ENCODE assay signal across 19 cellular contexts in genomic region chr5:10498350-10498749, GRCh38.
"Had no signal": no experiment of that assay in that cellular context is flagged by ENCODE, and none has a peak within 500 bp of the region (broad histone marks: within the 10 kb centered on the region; RNA-seq: fewer than 3 reads in every experiment).

No MANE protein-coding gene starts in this region.

- H3K27me3 Mint-ChIP-seq: stimulated activated naive CD8-positive, alpha-beta T cell treated with anti-CD3 and anti-CD28 coated beads, Interleukin-15, Interleukin-2, amounts not matched to agents 100 ng/mL and 50 ng/mL, for 24 hours; T-cell had no signal

- H3K27ac Mint-ChIP-seq: activated T-cell treated with anti-CD3 and anti-CD28 coated beads, Interleukin-2, amount 50 U/mL, for 72 hours; nephron; stimulated activated naive CD8-positive, alpha-beta T cell treated with anti-CD3 and anti-CD28 coated beads, Interleukin-15, Interleukin-2, amounts not matched to agents 100 ng/mL and 50 ng/mL, for 24 hours; T-cell had no signal

- ATAC-seq: activated T-cell treated with anti-CD3 and anti-CD28 coated beads, Interleukin-2, amount 50 U/mL, for 72 hours; left lung; T-cell had no signal

- H3K4me3 ChIP-seq: left lung, tibial nerve had no signal

- H3K36me3 ChIP-seq: left lung, tibial nerve had no signal

- H3K4me1 Mint-ChIP-seq: nephron, T-cell had no signal

- H3K4me1 ChIP-seq: left lung, tibial nerve had no signal

- DNase-seq: activated CD4-positive, CD25-positive, alpha-beta regulatory T cell treated with anti-CD3 and anti-CD28 coated beads, Interleukin-2, amount 50 U/mL, for 72 hours; activated CD8-positive, alpha-beta memory T cell treated with anti-CD3 and anti-CD28 coated beads for 24 hours; activated CD8-positive, alpha-beta memory T cell treated with anti-CD3 and anti-CD28 coated beads, Interleukin-2, amount 50 U/mL, for 48 hours; activated effector memory CD4-positive, alpha-beta T cell treated with anti-CD3 and anti-CD28 coated beads, Interleukin-2, amount 50 U/mL, for 16 hours; activated naive CD4-positive, alpha-beta T cell treated with anti-CD3 and anti-CD28 coated beads, Interleukin-2, amount 50 U/mL, for 16 hours; activated T-cell treated with anti-CD3 and anti-CD28 coated beads, Interleukin-2, amount 50 U/mL, for 72 hours; erythroblast; foreskin melanocyte; head of caudate nucleus; kidney; left lung; midbrain; occipital lobe; stimulated activated CD4-positive, alpha-beta T cell treated with anti-CD3 and anti-CD28 coated beads, Interleukin-2, amount 100 ng/mL, for 24 hours; T-cell; T-helper 9 cell had no signal

- H3K27ac ChIP-seq: left lung, tibial nerve had no signal

- H3K27me3 ChIP-seq: left lung, tibial nerve had no signal

- H3K4me3 Mint-ChIP-seq: activated T-cell treated with anti-CD3 and anti-CD28 coated beads, Interleukin-2, amount 50 U/mL, for 72 hours; nephron; stimulated activated naive CD8-positive, alpha-beta T cell treated with anti-CD3 and anti-CD28 coated beads, Interleukin-15, Interleukin-2, amounts not matched to agents 100 ng/mL and 50 ng/mL, for 24 hours; T-cell had no signal
